Comparison of ENCODE assay signal across 18 cellular contexts in genomic region chr5:154776167-154776566, GRCh38. TPM values are rescaled to one million over a fixed set of nuclear protein-coding genes. Genes with fewer than 3 reads are reported as not detected.
DNase-seq lines count a peak whose midpoint lies in the region; TF ChIP-seq lines count a peak whose summit lies in the region.
"Had no signal": no experiment of that assay in that cellular context is flagged by ENCODE, and none has a peak within 500 bp of the region (broad histone marks: within the 10 kb centered on the region; RNA-seq: fewer than 3 reads in every experiment).

No MANE protein-coding gene starts in this region.

- no peaks in the 10 kb centered on the region for H3K9me3 Mint-ChIP-seq in CD8-positive, alpha-beta memory T cell
- no peaks in the 10 kb centered on the region for H3K9me3 Mint-ChIP-seq in mesothelial cell of epicardium
- H3K9me3 Mint-ChIP-seq: WTC11 had no signal

- peaks cover 0 to 12% (median 0%) of the 10 kb centered on the region in 3 donors for H3K36me3 Mint-ChIP-seq in CD8-positive, alpha-beta memory T cell
- H3K36me3 Mint-ChIP-seq in mesothelial cell of epicardium, result no peaks in the 10 kb centered on the region

- H3K4me3 ChIP-seq in CD8-positive, alpha-beta memory T cell (ENCODE audit: low read length), result no peak overlapping the region
- H3K4me3 ChIP-seq in brain microvascular endothelial cell (ENCODE audit: low read depth, low read length), result no peak overlapping the region
- H3K4me3 ChIP-seq: stomach had no signal

- CTCF ChIA-PET in CD8-positive, alpha-beta memory T cell (lab: Charles Lee), result no interaction called here

- H3K27me3 Mint-ChIP-seq in CD8-positive, alpha-beta memory T cell, result no peaks in the 10 kb centered on the region
- no peaks in the 10 kb centered on the region for H3K27me3 Mint-ChIP-seq in mesothelial cell of epicardium (ENCODE audit: low read depth)

- peaks cover 71% of the 10 kb centered on the region for H3K4me1 ChIP-seq in CD8-positive, alpha-beta memory T cell (ENCODE audit: insufficient read depth, low read length)

- TF ChIP-seq CTCF in mesothelial cell of epicardium (IDR thresholded peaks at IDR 0.05; ENCODE audit: unreplicated experiment) (no peak), brain microvascular endothelial cell (IDR thresholded peaks at IDR 0.05; ENCODE audit: low read depth, low read length, missing control alignments) (no peak)

- no peaks in the 10 kb centered on the region for H3K9me3 ChIP-seq in CD8-positive, alpha-beta memory T cell (ENCODE audit: low read length)
- H3K9me3 ChIP-seq: stomach had no signal

- DNase-seq in NCI-H82 (lab: John Stamatoyannopoulos, UW) (peak; percentile 6), NCI-H82 treated with DMSO at 0.1 percent for 48 hours (lab: John Stamatoyannopoulos, UW; ENCODE audit: unreplicated experiment) (no peak), amniotic epithelial cell (ENCODE audit: low read depth) (peak; percentile 40), mesothelial cell of epicardium (ENCODE audit: low spot score in 2 of 2, unreplicated experiment in 2 of 2) (no peak), brain microvascular endothelial cell (no peak), inferior parietal cortex (ENCODE audit: extremely low spot score) (no peak), glomerular visceral epithelial cell (ENCODE audit: extremely low spot score) (no peak)
- DNase-seq in CD8-positive, alpha-beta memory T cell, result no peak
- DNase-seq: activated naive CD4-positive, alpha-beta T cell treated with anti-CD3 and anti-CD28 coated beads, Interleukin-2, amount 50 U/mL, for 16 hours; DND-41; Kasumi-1; kidney; NCI-H1417 treated with DMSO at 0.1 percent for 48 hours; SHP77 treated with DMSO at 0.1 percent for 48 hours; stomach; T-helper 1 cell had no signal

- no peaks in the 10 kb centered on the region for H3K27me3 ChIP-seq in CD8-positive, alpha-beta memory T cell (ENCODE audit: insufficient read depth, low read length, poor library complexity, severe bottlenecking)
- no peaks in the 10 kb centered on the region for H3K27me3 ChIP-seq in brain microvascular endothelial cell (replicated peaks)
- H3K27me3 ChIP-seq: stomach had no signal

- H3K4me1 Mint-ChIP-seq in CD8-positive, alpha-beta memory T cell, result peaks cover 55 to 93% (median 76%) of the 10 kb centered on the region in 3 donors
- H3K4me1 Mint-ChIP-seq in mesothelial cell of epicardium, result peaks cover 13% of the 10 kb centered on the region

- H3K36me3 ChIP-seq in CD8-positive, alpha-beta memory T cell (ENCODE audit: insufficient read depth, low read length), result no peaks in the 10 kb centered on the region
- H3K36me3 ChIP-seq in brain microvascular endothelial cell (replicated peaks), result no peaks in the 10 kb centered on the region
- H3K36me3 ChIP-seq: stomach had no signal

- H3K27ac ChIP-seq in CD8-positive, alpha-beta memory T cell (ENCODE audit: low read depth, low read length), result no peak overlapping the region
- H3K27ac ChIP-seq in brain microvascular endothelial cell, result no peak overlapping the region
- H3K27ac ChIP-seq: C4-2B, stomach had no signal

- peak overlapping the region in 6 of 8 donors; percentile 3 to 95 (median 41) for H3K27ac Mint-ChIP-seq in CD8-positive, alpha-beta memory T cell
- peak overlapping the region; percentile 78 for H3K27ac Mint-ChIP-seq in mesothelial cell of epicardium

- peak overlapping the region in 2 of 7 donors; percentile 0 to 57 for H3K4me3 Mint-ChIP-seq in CD8-positive, alpha-beta memory T cell
- no peak overlapping the region for H3K4me3 Mint-ChIP-seq in mesothelial cell of epicardium

- POLR2A ChIA-PET in CD8-positive, alpha-beta memory T cell (lab: Charles Lee), result no interaction called here

- in situ Hi-C loops in brain microvascular endothelial cell (cut with HindIII; ENCODE audit: low pct_ligation_motif_present, low sequenced_read_pairs), result no loop called here

RNA-seq across cellular contexts. Expression of gene LARP1, which starts 21.0 kb away (rescaled TPM):
- 100 to 1,000 TPM; 329 to 344 TPM for total RNA-seq in CD8-positive, alpha-beta memory T cell
- polyA plus RNA-seq in CD8-positive, alpha-beta memory T cell, result 28.4 TPM
- total RNA-seq in mesothelial cell of epicardium, result 245 to 249 TPM (median 245 TPM) in 3 replicates

Comparison
In these comparisons a context has a peak if more than half of its experiments do, and no peak if none do; other contexts are left out.
1. DNase-seq: peak in NCI-H82 (single experiment) and amniotic epithelial cell (single experiment); none in NCI-H82 treated with DMSO at 0.1 percent for 48 hours (single experiment), CD8-positive, alpha-beta memory T cell (0 of 5), mesothelial cell of epicardium (0 of 2), brain microvascular endothelial cell (single experiment), inferior parietal cortex (single experiment) and glomerular visceral epithelial cell (single experiment).